ENCODE assay signal across 9 cellular contexts in the genomic region with DNA sequence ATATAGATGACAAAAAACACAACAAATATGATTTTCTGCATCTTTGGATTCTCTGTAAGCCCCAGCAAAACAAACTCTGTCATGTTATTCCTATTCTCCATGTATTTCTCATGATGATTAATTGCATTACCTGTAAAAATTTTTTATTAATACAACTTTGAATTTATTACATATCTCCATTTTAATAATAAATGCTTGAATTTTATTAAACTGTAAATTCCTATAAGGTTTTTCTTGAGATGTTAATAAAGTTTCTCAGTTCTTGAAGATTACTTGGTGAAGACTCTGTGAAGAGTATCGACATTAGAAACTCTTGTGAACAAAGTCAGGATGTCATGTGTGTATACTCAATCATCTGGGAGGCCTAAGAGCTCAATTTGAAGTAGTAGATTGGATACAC.
"Had no signal": no experiment of that assay in that cellular context is flagged by ENCODE, and none has a peak within 500 bp of the region (broad histone marks: within the 10 kb centered on the region; RNA-seq: fewer than 3 reads in every experiment).

A gene (minus strand): TSS at position 101 of the 400 bp plus-strand sequence. CDS start 0 bp downstream, at position 101.

- FAIRE-seq: pancreas, small intestine had no signal

- ATAC-seq: naive thymus-derived CD8-positive, alpha-beta T cell; natural killer cell; natural killer cell treated with Interleukin-12 subunit alpha and Interleukin-12 subunit beta and Interleukin-15 and Interleukin-18, amount 100 ng/mL, for 72 hours; pancreas; psoas muscle; right cardiac atrium; right lobe of liver; sciatic nerve had no signal
